12 cellular contexts compared by ENCODE assay signal in genomic region chrX:69505772-69506616, GRCh38. TPM values are rescaled to one million over a fixed set of nuclear protein-coding genes. Genes with fewer than 3 reads are reported as not detected.
A peak's percentile ranks its signal among the peaks of the same experiment; 100 is the strongest.
DNase-seq lines count a peak whose midpoint lies in the region; ATAC-seq and TF ChIP-seq lines count a peak whose summit lies in the region.
"Had no signal": no experiment of that assay in that cellular context is flagged by ENCODE, and none has a peak within 500 bp of the region (broad histone marks: within the 10 kb centered on the region; RNA-seq: fewer than 3 reads in every experiment).

No MANE protein-coding gene starts in this region.

- no peaks in the 10 kb centered on the region for H3K9me2 ChIP-seq in PC-3 (replicated peaks; ENCODE audit: low read length)

- no peak overlapping the region for H2AFZ ChIP-seq in PC-3 (ENCODE audit: low read length)

- H3K27ac Mint-ChIP-seq in CD4-positive, alpha-beta memory T cell, result peak overlapping the region in 2 of 7 donors; percentile 28 to 35
- H3K27ac Mint-ChIP-seq: dendritic cell treated with granulocyte-macrophage colony-stimulating factor and Interleukin-4, amounts not matched to agents 40 ng/mL and 50 ng/mL, for 4 days had no signal

- no peaks in the 10 kb centered on the region for H3K27me3 ChIP-seq in CD4-positive, alpha-beta memory T cell (ENCODE audit: insufficient read depth, low read length)
- H3K27me3 ChIP-seq in HUES6 (ENCODE audit: control insufficient read depth, insufficient read depth, low read length) (peaks cover 71% of the 10 kb centered on the region), ectodermal cell (ENCODE audit: control insufficient read depth, insufficient read depth, low read length, poor library complexity, severe bottlenecking) (peaks cover 21% of the 10 kb centered on the region), mesendoderm (ENCODE audit: insufficient read depth, low read length, poor library complexity) (no peaks in the 10 kb centered on the region), PC-3 (ENCODE audit: low read length) (peaks cover 24% of the 10 kb centered on the region)

- no peaks in the 10 kb centered on the region for H3F3A ChIP-seq in PC-3 (ENCODE audit: low read length, unreplicated experiment)

- no peak overlapping the region for H2BK15ac ChIP-seq in mesendoderm (replicated peaks; ENCODE audit: low read depth)

- no peak overlapping the region for H3K23ac ChIP-seq in mesendoderm (ENCODE audit: low read length)

- intact Hi-C loops in CD4-positive, alpha-beta memory T cell (cut with micrococcal nuclease), result no loop called here
- intact Hi-C loops in PC-3 (cut with micrococcal nuclease), result no loop called here

- no peak for ATAC-seq in HG03097 (IDR thresholded peaks at IDR 0.05; ENCODE audit: low FRiP score, unreplicated experiment)
- ATAC-seq in GM21360 (IDR thresholded peaks at IDR 0.05; ENCODE audit: unreplicated experiment), result no peak
- ATAC-seq in PC-3, result no peak

- H3K9me3 ChIP-seq in CD4-positive, alpha-beta memory T cell (ENCODE audit: control insufficient read depth in 1 of 2, low read length in 2 of 2), result no peaks in the 10 kb centered on the region
- H3K9me3 ChIP-seq in HUES6 (ENCODE audit: control insufficient read depth, insufficient read depth, low read depth, low read length) (peaks cover 10% of the 10 kb centered on the region; the same call in 1 of the 2 replicates), ectodermal cell (ENCODE audit: control insufficient read depth, low read length) (no peaks in the 10 kb centered on the region), PC-3 (ENCODE audit: low read length) (no peaks in the 10 kb centered on the region)

- POLR2A ChIA-PET in CD4-positive, alpha-beta memory T cell (lab: Charles Lee; ENCODE audit: partially characterized antibody), result no interaction called here
- POLR2A ChIA-PET in PC-3 (lab: Charles Lee; ENCODE audit: unreplicated experiment), result no interaction called here

- no peak overlapping the region for H2BK120ac ChIP-seq in mesendoderm (ENCODE audit: low read depth, low read length)

- no peak overlapping the region for H3K4ac ChIP-seq in mesendoderm (ENCODE audit: low read depth, low read length)

- H4K5ac ChIP-seq in mesendoderm (ENCODE audit: low read length), result no peak overlapping the region

- H3K36me3 Mint-ChIP-seq in CD4-positive, alpha-beta memory T cell, result no peaks in the 10 kb centered on the region

- H3K9ac ChIP-seq in HUES6 (ENCODE audit: low read length) (no peak overlapping the region), mesendoderm (ENCODE audit: low read length) (peak overlapping the region; percentile 15), PC-3 (ENCODE audit: low read length) (no peak overlapping the region)

- no peak overlapping the region for H2AK5ac ChIP-seq in mesendoderm (ENCODE audit: low read length)

- H3K9me3 Mint-ChIP-seq in CD4-positive, alpha-beta memory T cell, result no peaks in the 10 kb centered on the region
- H3K9me3 Mint-ChIP-seq: dendritic cell treated with granulocyte-macrophage colony-stimulating factor and Interleukin-4, amounts not matched to agents 40 ng/mL and 50 ng/mL, for 4 days had no signal

- H3K4me1 ChIP-seq in CD4-positive, alpha-beta memory T cell (ENCODE audit: insufficient read depth, low read length), result no peaks in the 10 kb centered on the region
- H3K4me1 ChIP-seq in HUES6 (ENCODE audit: control insufficient read depth, insufficient read depth, low read length) (peaks cover 18% of the 10 kb centered on the region), ectodermal cell (ENCODE audit: control insufficient read depth, insufficient read depth, low read length) (peaks cover 3% of the 10 kb centered on the region), mesendoderm (ENCODE audit: control insufficient read depth, low read depth, low read length) (no peaks in the 10 kb centered on the region), PC-3 (ENCODE audit: insufficient read depth, low read length) (no peaks in the 10 kb centered on the region)

- H3K4me1 Mint-ChIP-seq in CD4-positive, alpha-beta memory T cell, result peaks cover 0 to 9% (median 1%) of the 10 kb centered on the region in 4 donors

- H3K79me1 ChIP-seq in mesendoderm (ENCODE audit: low read length), result no peaks in the 10 kb centered on the region

- no peak overlapping the region for H3K18ac ChIP-seq in mesendoderm (ENCODE audit: low read length)

- DNase-seq in CD4-positive, alpha-beta memory T cell, result no peak
- no peak for DNase-seq in mesendoderm
- no peak for DNase-seq in activated CD8-positive, alpha-beta memory T cell treated with anti-CD3 and anti-CD28 coated beads for 24 hours
- DNase-seq in PC-3, result no peak
- DNase-seq: head of caudate nucleus, NCI-H1436, T-helper 9 cell had no signal

- no peaks in the 10 kb centered on the region for H4K20me1 ChIP-seq in PC-3 (ENCODE audit: low read length)

- H3K36me3 ChIP-seq in CD4-positive, alpha-beta memory T cell (ENCODE audit: insufficient read depth, low read length), result no peaks in the 10 kb centered on the region
- H3K36me3 ChIP-seq in HUES6 (ENCODE audit: control insufficient read depth, insufficient read depth, low read length) (no peaks in the 10 kb centered on the region), ectodermal cell (ENCODE audit: control insufficient read depth, insufficient read depth, low read length) (no peaks in the 10 kb centered on the region), mesendoderm (ENCODE audit: control insufficient read depth, insufficient read depth, low read length) (no peaks in the 10 kb centered on the region), PC-3 (ENCODE audit: low read depth, low read length) (no peaks in the 10 kb centered on the region)

- H3K4me3 Mint-ChIP-seq in CD4-positive, alpha-beta memory T cell, result peak overlapping the region in 7 of 8 donors; percentile 29 to 75 (median 64)
- H3K4me3 Mint-ChIP-seq: dendritic cell treated with granulocyte-macrophage colony-stimulating factor and Interleukin-4, amounts not matched to agents 40 ng/mL and 50 ng/mL, for 4 days had no signal

- no TSS peak for BruUV-seq in PC-3 (replicated peaks; lab: Mats Ljungman, UMichigan)

- H3K4me2 ChIP-seq in mesendoderm (ENCODE audit: low read length) (peak overlapping the region; percentile 64), PC-3 (ENCODE audit: low read length) (no peak overlapping the region)

- H2BK5ac ChIP-seq in mesendoderm (ENCODE audit: low read length), result no peak overlapping the region

- no peak overlapping the region for H3K4me3 ChIP-seq in CD4-positive, alpha-beta memory T cell (ENCODE audit: low read length in 2 of 2)
- H3K4me3 ChIP-seq in HUES6 (ENCODE audit: low read depth, low read length) (peak overlapping the region; percentile 87), ectodermal cell (ENCODE audit: insufficient read depth, low read depth, low read length) (peak overlapping the region; percentile 39), mesendoderm (ENCODE audit: low read length) (no peak overlapping the region), PC-3 (ENCODE audit: low read length) (no peak overlapping the region)

- TF ChIP-seq CTCF in PC-3 (conservative IDR thresholded peaks at IDR 0.05; ENCODE audit: low read depth, low read length), result no peak

- CTCF ChIA-PET in CD4-positive, alpha-beta memory T cell (lab: Charles Lee; ENCODE audit: partially characterized antibody), result no interaction called here
- CTCF ChIA-PET in PC-3 (lab: Charles Lee), result no interaction called here

- H4K8ac ChIP-seq in mesendoderm (ENCODE audit: low read depth, low read length), result no peak overlapping the region

- H3K27ac ChIP-seq in CD4-positive, alpha-beta memory T cell (ENCODE audit: low read depth, low read length), result no peak overlapping the region
- H3K27ac ChIP-seq in HUES6 (ENCODE audit: low read depth, low read length) (no peak overlapping the region), ectodermal cell (ENCODE audit: insufficient read depth, low read depth, low read length, poor library complexity, severe bottlenecking) (no peak overlapping the region), mesendoderm (ENCODE audit: low read depth, low read length) (no peak overlapping the region), PC-3 (ENCODE audit: low read length) (no peak overlapping the region)

- WGBS in ectodermal cell, 2 experiments, result 7 to 12% methylated on average over 33 to 36 of the region's 36 CpGs
- no CpG with 5 or more reads among the region's 36 CpGs for WGBS in mesendoderm (ENCODE audit: extremely low coverage, insufficient coverage, low lambda C conversion rate)

- peak overlapping the region; percentile 7 for H3K56ac ChIP-seq in mesendoderm (ENCODE audit: low read length)

- H3K27me3 Mint-ChIP-seq in CD4-positive, alpha-beta memory T cell, result peaks cover 5 to 9% of the 10 kb centered on the region in 2 donors

- no peaks in the 10 kb centered on the region for H3K79me2 ChIP-seq in mesendoderm (ENCODE audit: control insufficient read depth, insufficient read depth, low read length)
- no peaks in the 10 kb centered on the region for H3K79me2 ChIP-seq in PC-3 (ENCODE audit: low read length)

RNA-seq across cellular contexts. Expression of gene NALF2, which starts 1.9 kb away (rescaled TPM):
- total RNA-seq in CD4-positive, alpha-beta memory T cell, result not detected
- polyA plus RNA-seq in CD4-positive, alpha-beta memory T cell, result under 1 TPM in 1 of 2 donors, not detected in 1; 0.07 TPM
- 5.5 TPM for polyA plus RNA-seq in ectodermal cell (2013, experiment 1 of 4)
- polyA plus RNA-seq in ectodermal cell (2013, experiment 2 of 4), result 5.4 TPM
- polyA plus RNA-seq in ectodermal cell (2013, experiment 3 of 4), result 4.9 TPM
- polyA plus RNA-seq in ectodermal cell (2013, experiment 4 of 4), result 5.3 TPM
- polyA plus RNA-seq in mesendoderm (2013, experiment 1 of 2), result 4.4 TPM
- 4.7 TPM for polyA plus RNA-seq in mesendoderm (2013, experiment 2 of 2)
- total RNA-seq in PC-3 (2014; rRNA removed), result not detected in 2 replicates

Comparison
In these comparisons a context has a peak if more than half of its experiments do, and no peak if none do; other contexts are left out.
1. H3K4me3 ChIP-seq: peak in HUES6 (single experiment) and ectodermal cell (single experiment); none in CD4-positive, alpha-beta memory T cell (0 of 2), mesendoderm (single experiment) and PC-3 (single experiment).